ENCODE assay signal across 9 cellular contexts in the genomic region with DNA sequence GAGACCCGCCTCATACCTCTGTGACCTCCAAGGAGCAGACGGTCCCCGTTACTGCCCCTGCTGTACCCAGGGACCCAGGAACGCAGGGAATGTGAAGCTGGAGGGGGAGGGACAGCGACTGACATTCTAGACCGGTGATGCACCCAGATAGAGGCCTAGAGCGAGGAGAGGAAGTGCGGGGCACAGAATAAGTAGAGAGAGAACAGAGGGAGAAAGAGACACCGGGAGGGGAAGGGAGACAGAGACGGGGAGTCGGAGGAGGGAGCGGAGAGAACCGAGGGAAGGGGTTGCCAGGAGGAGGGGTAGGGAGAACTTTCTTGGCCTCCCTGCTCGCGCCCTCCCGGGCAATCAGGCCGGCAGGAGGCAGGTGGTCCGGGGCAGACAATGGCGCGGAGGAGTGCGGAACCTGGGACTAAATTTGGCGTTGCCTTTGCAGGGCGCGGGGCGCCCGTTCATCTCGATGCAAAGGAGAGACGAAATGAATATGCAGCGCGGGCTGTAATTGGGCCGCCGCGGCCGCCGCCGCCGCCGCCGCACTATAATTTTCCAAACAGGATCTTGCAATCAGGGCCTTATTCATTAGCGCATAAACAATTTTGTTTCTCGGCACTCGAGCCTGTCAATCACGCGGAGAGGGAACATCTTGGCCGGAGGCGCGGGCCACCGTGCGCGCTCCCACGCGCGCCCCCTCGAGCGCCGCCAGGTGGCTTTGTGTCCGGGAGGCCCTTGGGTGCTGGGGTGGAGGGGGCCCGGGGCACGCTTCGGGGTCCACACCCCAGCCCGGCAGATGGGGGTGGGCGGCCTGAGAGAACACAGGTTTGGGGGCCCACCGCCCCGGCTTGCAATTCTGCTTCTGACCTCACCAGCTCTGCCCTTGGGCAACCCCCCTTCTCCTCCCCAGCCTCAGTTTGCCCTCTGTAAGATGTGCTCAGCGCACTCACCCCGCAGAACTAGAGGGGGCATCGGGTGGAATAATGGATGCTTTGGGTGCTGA. TPM values are rescaled to one million over a fixed set of nuclear protein-coding genes. Genes with fewer than 3 reads are reported as not detected.
DNase-seq lines count a peak whose midpoint lies in the region; ATAC-seq lines count a peak whose summit lies in the region.
"Had no signal": no experiment of that assay in that cellular context is flagged by ENCODE, and none has a peak within 500 bp of the region (broad histone marks: within the 10 kb centered on the region; RNA-seq: fewer than 3 reads in every experiment).

No MANE protein-coding gene starts in this region.

- H3K14ac ChIP-seq in mesenchymal stem cell (ENCODE audit: low read length in 2 of 2): no peak overlapping the region

- H3K4me2 ChIP-seq in mesenchymal stem cell (ENCODE audit: low read length, poor library complexity, severe bottlenecking): peak overlapping the region; percentile 93

- DNase-seq in HPDE6-E6E7 (ENCODE audit: extremely low spot score) (peak; percentile 34), caudate nucleus (lab: John Stamatoyannopoulos, UW) (peak in 14 of 61 donors; percentile 20 to 64 (median 34)), mesenchymal stem cell (peak; percentile 52), SKM-1 (lab: John Stamatoyannopoulos, UW; ENCODE audit: unreplicated experiment) (no peak), NCI-H2171 treated with DMSO at 0.1 percent for 48 hours (lab: John Stamatoyannopoulos, UW) (no peak)

- H4K8ac ChIP-seq in mesenchymal stem cell (ENCODE audit: low read length): no peak overlapping the region

- no peaks in the 10 kb centered on the region for H3K79me1 ChIP-seq in mesenchymal stem cell (replicated peaks; ENCODE audit: low read length, poor library complexity, severe bottlenecking)

- no peak overlapping the region for H2BK15ac ChIP-seq in mesenchymal stem cell (ENCODE audit: low read depth, poor library complexity, severe bottlenecking)

- H3K27me3 ChIP-seq in ACC112 (ENCODE audit: insufficient read depth, low read length) (no peaks in the 10 kb centered on the region), mesenchymal stem cell (ENCODE audit: control insufficient read depth in 1 of 2, insufficient read depth in 1 of 2, low read length in 2 of 2) (peaks cover 15 to 49% of the 10 kb centered on the region in 2 experiments)

- H2BK5ac ChIP-seq in mesenchymal stem cell (ENCODE audit: low read depth, low read length, poor library complexity, severe bottlenecking): no peak overlapping the region

- H2BK120ac ChIP-seq in mesenchymal stem cell (ENCODE audit: low read depth, low read length): no peak overlapping the region

- peaks cover 12% of the 10 kb centered on the region for H3K4me1 ChIP-seq in ACC112 (ENCODE audit: control insufficient read depth, insufficient read depth, low read length, unreplicated experiment)
- H3K4me1 ChIP-seq in mesenchymal stem cell (ENCODE audit: control insufficient read depth, insufficient read depth, low read depth, low read length): peaks cover 25% of the 10 kb centered on the region

- 9% methylated on average over 53 of the region's 67 CpGs for WGBS in mesenchymal stem cell

- H3K79me2 ChIP-seq in ACC112 (ENCODE audit: control insufficient read depth, insufficient read depth, low read length, unreplicated experiment): no peaks in the 10 kb centered on the region

- H3K9me3 ChIP-seq in mesenchymal stem cell (ENCODE audit: control insufficient read depth, low read length): no peaks in the 10 kb centered on the region

- H2BK12ac ChIP-seq in mesenchymal stem cell (ENCODE audit: low read length in 2 of 2): peak overlapping the region in 1 of 2 experiments; percentile 70

- no peak overlapping the region for H3K27ac ChIP-seq in ACC112 (ENCODE audit: low read depth, low read length)
- peak overlapping the region; percentile 67 for H3K27ac ChIP-seq in caudate nucleus (ENCODE audit: low read depth, low read length)
- H3K27ac ChIP-seq in mesenchymal stem cell (ENCODE audit: low read length, poor library complexity, severe bottlenecking): no peak overlapping the region
- H3K27ac ChIP-seq: SK-N-MC had no signal

- no peak overlapping the region for H3K23ac ChIP-seq in mesenchymal stem cell (ENCODE audit: low read length in 2 of 2)

- H3K36me3 ChIP-seq in ACC112 (ENCODE audit: insufficient read depth, low read length): no peaks in the 10 kb centered on the region
- no peaks in the 10 kb centered on the region for H3K36me3 ChIP-seq in mesenchymal stem cell (ENCODE audit: control insufficient read depth in 1 of 2, insufficient read depth in 2 of 2, low read depth in 1 of 2, low read length in 2 of 2)

- H3K4ac ChIP-seq in mesenchymal stem cell (ENCODE audit: low read depth in 1 of 2, low read length in 2 of 2): no peak overlapping the region

- peak overlapping the region; percentile 78 for H3K9ac ChIP-seq in mesenchymal stem cell (ENCODE audit: low read length)

- H2AFZ ChIP-seq in ACC112 (ENCODE audit: low read length, unreplicated experiment) (peak overlapping the region; percentile 72), mesenchymal stem cell (ENCODE audit: low read depth, low read length) (peak overlapping the region; percentile 72)

- H3K18ac ChIP-seq in mesenchymal stem cell (ENCODE audit: low read depth in 1 of 2, low read length in 2 of 2): no peak overlapping the region

- H2AK5ac ChIP-seq in mesenchymal stem cell (ENCODE audit: low read length, severe bottlenecking): no peak overlapping the region

- no peak for ATAC-seq in GM18511 (IDR thresholded peaks at IDR 0.05; ENCODE audit: unreplicated experiment)
- no peak for ATAC-seq in activated CD4-positive, CD25-positive, alpha-beta regulatory T cell treated with anti-CD3 and anti-CD28 coated beads, Interleukin-2, amount 50 U/mL, for 24 hours

- H4K91ac ChIP-seq in mesenchymal stem cell (ENCODE audit: low read length): no peak overlapping the region

- H3K4me3 ChIP-seq in ACC112 (ENCODE audit: low read depth, low read length): peak overlapping the region; percentile 67
- peak overlapping the region; percentile 41 to 68 for H3K4me3 ChIP-seq in mesenchymal stem cell (ENCODE audit: insufficient read depth in 1 of 2, low read depth in 1 of 2, low read length in 2 of 2)
- H3K4me3 ChIP-seq: SK-N-MC had no signal

RNA-seq across cellular contexts. Expression of gene NDUFA8, which starts 32.9 kb away (rescaled TPM):
- polyA plus RNA-seq in mesenchymal stem cell (2013, experiment 1 of 2): 86.5 TPM
- 89.6 TPM for polyA plus RNA-seq in mesenchymal stem cell (2013, experiment 2 of 2)

RNA-seq across cellular contexts. Expression of gene MORN5, which starts 33.1 kb away (rescaled TPM):
- not detected for polyA plus RNA-seq in mesenchymal stem cell (2013, experiment 1 of 2)
- not detected for polyA plus RNA-seq in mesenchymal stem cell (2013, experiment 2 of 2)

RNA-seq across cellular contexts. Expression of gene TTLL11, which starts 33.5 kb away (rescaled TPM):
- polyA plus RNA-seq in mesenchymal stem cell (2013, experiment 1 of 2): 5.2 TPM
- polyA plus RNA-seq in mesenchymal stem cell (2013, experiment 2 of 2): 5.5 TPM

Comparison
In these comparisons a context has a peak if more than half of its experiments do, and no peak if none do; other contexts are left out.
1. DNase-seq: peak in HPDE6-E6E7 (single experiment) and mesenchymal stem cell (single experiment); none in SKM-1 (single experiment) and NCI-H2171 treated with DMSO at 0.1 percent for 48 hours (single experiment).